Comparison of ENCODE assay signal across 1 cellular context in the genomic region with DNA sequence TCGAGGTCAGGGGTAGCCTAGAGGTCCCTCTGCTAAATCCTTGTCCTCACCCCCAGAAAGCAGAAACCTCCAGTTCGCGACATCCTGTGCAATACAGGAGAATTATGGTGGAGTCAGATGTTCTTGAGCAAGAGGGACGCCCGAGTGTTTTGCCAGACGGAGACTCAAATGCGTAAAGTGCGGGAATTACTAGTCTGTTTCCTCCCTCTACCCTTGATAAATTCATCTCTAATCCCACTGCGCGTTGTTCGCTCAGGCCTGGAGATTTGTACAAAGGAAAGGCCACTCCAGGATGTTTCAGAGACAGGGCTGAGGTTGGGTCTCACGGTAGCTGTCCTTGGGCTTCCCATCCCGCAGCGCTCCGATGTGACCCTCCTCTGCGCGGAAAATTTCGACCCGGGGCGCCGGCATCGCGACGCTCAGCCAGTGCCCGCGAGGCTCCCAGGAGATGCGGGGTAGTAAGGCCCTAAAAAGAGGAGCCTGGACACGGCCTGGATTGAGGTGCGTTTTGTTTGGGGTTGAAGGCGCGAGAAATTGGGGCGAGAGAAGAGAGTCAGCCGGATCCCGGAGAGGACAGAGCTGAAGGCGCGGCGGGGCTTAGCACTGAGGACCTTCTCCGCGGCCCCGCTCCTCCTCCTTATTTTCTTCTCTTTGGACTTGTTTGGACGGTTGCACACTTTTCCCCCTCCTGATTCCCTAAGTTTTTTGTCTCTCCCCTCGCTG.
TF ChIP-seq lines count a peak whose summit lies in the region.

No MANE protein-coding gene starts in this region.

TF ChIP-seq in HCT116, 20 proteins besides CTCF, POLR2A, EP300 and RAD21:
- no peak for TF ChIP-seq JUND (IDR thresholded peaks at IDR 0.05)
- no peak for TF ChIP-seq ZFX (IDR thresholded peaks at IDR 0.05)
- no peak for TF ChIP-seq EGR1 (IDR thresholded peaks at IDR 0.05; ENCODE audit: low read depth)
- no peak for TF ChIP-seq POLR2AphosphoS5 (IDR thresholded peaks at IDR 0.05; ENCODE audit: low read depth, low read length)
- TF ChIP-seq EZH2 (IDR thresholded peaks at IDR 0.05) = no peak
- no peak for TF ChIP-seq ZBTB33 (IDR thresholded peaks at IDR 0.05; ENCODE audit: extremely low read depth, insufficient replicate concordance, low read length)
- TF ChIP-seq CBX3 (IDR thresholded peaks at IDR 0.05; ENCODE audit: low read depth) = no peak
- no peak for TF ChIP-seq EZH2phosphoT487 (IDR thresholded peaks at IDR 0.05; ENCODE audit: borderline replicate concordance)
- TF ChIP-seq FOSL1 (IDR thresholded peaks at IDR 0.05; ENCODE audit: low read depth) = no peak
- no peak for TF ChIP-seq ELF1 (IDR thresholded peaks at IDR 0.05; ENCODE audit: borderline replicate concordance, low read depth)
- TF ChIP-seq, protein P1, sequence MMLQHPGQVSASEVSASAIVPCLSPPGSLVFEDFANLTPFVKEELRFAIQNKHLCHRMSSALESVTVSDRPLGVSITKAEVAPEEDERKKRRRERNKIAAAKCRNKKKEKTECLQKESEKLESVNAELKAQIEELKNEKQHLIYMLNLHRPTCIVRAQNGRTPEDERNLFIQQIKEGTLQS (IDR thresholded peaks at IDR 0.05) = no peak
- no peak for TF ChIP-seq ZNF274 (IDR thresholded peaks at IDR 0.05; ENCODE audit: low read depth, low read length)
- TF ChIP-seq TCF7L2 (IDR thresholded peaks at IDR 0.05; ENCODE audit: borderline replicate concordance, extremely low read depth, insufficient read depth, insufficient read length) = no peak
- TF ChIP-seq, protein P2, sequence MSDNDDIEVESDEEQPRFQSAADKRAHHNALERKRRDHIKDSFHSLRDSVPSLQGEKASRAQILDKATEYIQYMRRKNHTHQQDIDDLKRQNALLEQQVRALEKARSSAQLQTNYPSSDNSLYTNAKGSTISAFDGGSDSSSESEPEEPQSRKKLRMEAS (IDR thresholded peaks at IDR 0.05) = no peak
- no peak for TF ChIP-seq SRF (IDR thresholded peaks at IDR 0.05; ENCODE audit: low read depth)
- TF ChIP-seq REST (IDR thresholded peaks at IDR 0.05; ENCODE audit: low read depth) = no peak
- TF ChIP-seq SP1 (IDR thresholded peaks at IDR 0.05; ENCODE audit: low read depth) = no peak; the same call in 1 of the 2 replicates
- TF ChIP-seq CEBPB (IDR thresholded peaks at IDR 0.05; ENCODE audit: low read depth) = no peak
